Comparison of ENCODE assay signal across 22 cellular contexts in the genomic region with DNA sequence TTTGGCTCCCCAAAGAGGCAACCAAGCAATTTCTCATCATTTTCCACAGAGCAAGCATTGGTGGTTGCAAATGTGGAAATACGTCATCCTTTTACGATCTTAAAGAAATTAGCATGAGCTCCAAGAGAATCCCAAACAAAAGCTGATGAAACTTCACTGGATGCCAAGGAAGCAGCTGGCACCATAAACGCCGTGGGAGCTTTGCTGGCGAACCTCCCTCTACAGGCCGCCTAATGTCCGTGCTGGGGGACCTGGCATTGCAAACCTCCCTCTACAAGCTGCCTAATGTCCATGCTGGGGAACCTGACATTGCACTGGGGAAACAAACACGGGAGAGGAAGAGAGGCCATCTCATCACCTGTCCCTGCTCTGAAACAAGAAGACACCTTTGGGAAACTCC.
"Had no signal": no experiment of that assay in that cellular context is flagged by ENCODE, and none has a peak within 500 bp of the region (broad histone marks: within the 10 kb centered on the region; RNA-seq: fewer than 3 reads in every experiment).

No MANE protein-coding gene starts in this region.

- DNase-seq: activated CD4-positive, alpha-beta memory T cell treated with anti-CD3 and anti-CD28 coated beads for 36 hours; activated CD4-positive, alpha-beta T cell treated with anti-CD3 and anti-CD28 coated beads, Interleukin-2, amount 10 ng/mL, durations not matched to agents 7 days and 5 days; activated CD4-positive, CD25-positive, alpha-beta regulatory T cell; activated CD8-positive, alpha-beta memory T cell treated with anti-CD3 and anti-CD28 coated beads for 24 hours; activated gamma-delta T cell; activated naive CD4-positive, alpha-beta T cell treated with anti-CD3 and anti-CD28 coated beads for 36 hours; activated T-cell treated with anti-CD3 and anti-CD28 coated beads, Interleukin-2, amount 50 U/mL, for 4 hours; Karpas-422; NCI-H1092; NCI-H1417; NCI-H1694; NCI-H2029; NCI-H2107; NCI-H345; NCI-H510A; NCI-H526 treated with DMSO at 0.1 percent for 48 hours; NCI-H82; OCI-M1; RPMI8226; T-helper 1 cell had no signal

- H3K27ac ChIP-seq: SK-N-MC, VCaP had no signal

- H3K4me3 ChIP-seq: SK-N-MC had no signal
